Comparison of ENCODE assay signal across 9 cellular contexts in the genomic region with DNA sequence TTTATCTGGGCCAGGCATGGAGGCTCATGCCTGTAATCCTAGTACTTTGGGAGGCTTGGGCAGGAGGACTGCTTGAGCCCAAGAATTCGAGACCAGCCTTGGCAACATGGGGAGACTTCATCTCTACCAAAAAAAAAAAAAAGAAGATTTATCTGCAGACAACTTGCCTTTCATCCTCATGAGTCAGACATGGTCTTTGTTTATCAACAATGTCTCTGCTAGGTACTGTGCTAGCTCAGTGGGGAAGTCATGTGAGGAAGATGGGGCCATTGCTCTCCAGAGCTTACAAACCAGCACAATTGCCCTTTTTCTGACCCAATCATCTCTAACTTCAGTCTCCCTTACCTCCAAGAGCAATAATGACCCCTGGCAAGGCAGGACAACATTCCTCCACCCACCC. TPM values are rescaled to one million over a fixed set of nuclear protein-coding genes. Genes with fewer than 3 reads are reported as not detected.
A peak's percentile ranks its signal among the peaks of the same experiment; 100 is the strongest.
DNase-seq lines count a peak whose midpoint lies in the region; ATAC-seq and TF ChIP-seq lines count a peak whose summit lies in the region.
"Had no signal": no experiment of that assay in that cellular context is flagged by ENCODE, and none has a peak within 500 bp of the region (broad histone marks: within the 10 kb centered on the region; RNA-seq: fewer than 3 reads in every experiment).

No MANE protein-coding gene starts in this region.

- H3K4me1 Mint-ChIP-seq in endodermal cell (peaks cover 20% of the 10 kb centered on the region), osteocyte (ENCODE audit: unreplicated experiment) (peaks cover 26% of the 10 kb centered on the region)

- DNase-seq in PC-3 = peak; percentile 4
- DNase-seq in endodermal cell = no peak
- no peak for DNase-seq in osteocyte (ENCODE audit: extremely low spot score, unreplicated experiment)
- DNase-seq in HK-2 (ENCODE audit: unreplicated experiment) = no peak
- DNase-seq in iPS-NIHi11 (ENCODE audit: low spot score) = no peak
- DNase-seq: activated CD4-positive, alpha-beta T cell treated with anti-CD3 and anti-CD28 coated beads, Interleukin-2, amount 50 U/mL, for 48 hours had no signal

- no peaks in the 10 kb centered on the region for H3K9me3 Mint-ChIP-seq in endodermal cell
- no peaks in the 10 kb centered on the region for H3K9me3 Mint-ChIP-seq in osteocyte (ENCODE audit: unreplicated experiment)

- H3K27ac ChIP-seq in DOHH2 (ENCODE audit: low read depth, low read length) (no peak overlapping the region), PC-3 (ENCODE audit: low read length) (no peak overlapping the region; the same call in 1 of the 2 replicates), endodermal cell (ENCODE audit: low read depth, low read length) (no peak overlapping the region)

- CTCF ChIA-PET in PC-3 (lab: Charles Lee) = no interaction called here

- H3F3A ChIP-seq in DOHH2 (ENCODE audit: control insufficient read depth, insufficient read depth) = no peaks in the 10 kb centered on the region
- H3F3A ChIP-seq in PC-3 (ENCODE audit: low read length, unreplicated experiment) = no peaks in the 10 kb centered on the region

- 91% methylated on average over 1 of the region's 1 CpG; no CpG with 5 or more reads in 1 of the 2 experiments for WGBS in endodermal cell (ENCODE audit: insufficient coverage in 1 of 2, insufficient read length in 1 of 2), 2 experiments

- H3K27ac Mint-ChIP-seq in endodermal cell = no peak overlapping the region
- H3K27ac Mint-ChIP-seq in osteocyte (ENCODE audit: unreplicated experiment) = no peak overlapping the region

- TF ChIP-seq CTCF in DOHH2 (IDR thresholded peaks at IDR 0.05; ENCODE audit: low read depth, low read length, poor library complexity, severe bottlenecking) = no peak
- no peak for TF ChIP-seq CTCF in PC-3 (conservative IDR thresholded peaks at IDR 0.05; ENCODE audit: low read depth, low read length)
- TF ChIP-seq CTCF in endodermal cell (conservative IDR thresholded peaks at IDR 0.05) = no peak
- TF ChIP-seq CTCF in osteocyte (IDR thresholded peaks at IDR 0.05) = no peak

- H3K4me3 ChIP-seq in DOHH2 (ENCODE audit: low read length) (peak overlapping the region; percentile 85), PC-3 (ENCODE audit: low read length) (peak overlapping the region; percentile 97), endodermal cell (ENCODE audit: low read length) (peak overlapping the region; percentile 98)

- H3K9me3 ChIP-seq in DOHH2 (ENCODE audit: control insufficient read depth, insufficient read depth, low read length) (no peaks in the 10 kb centered on the region), PC-3 (ENCODE audit: low read length) (no peaks in the 10 kb centered on the region), endodermal cell (ENCODE audit: control insufficient read depth, low read length) (no peaks in the 10 kb centered on the region)

- no TSS peak for BruUV-seq in PC-3 (replicated peaks; lab: Mats Ljungman, UMichigan)

- H3K9ac ChIP-seq in PC-3 (ENCODE audit: low read length) = no peak overlapping the region
- no peak overlapping the region for H3K9ac ChIP-seq in endodermal cell (ENCODE audit: extremely low read depth, low read length, poor library complexity, severe bottlenecking)

- H3K36me3 ChIP-seq in DOHH2 (ENCODE audit: control insufficient read depth, low read length) (peaks cover 27% of the 10 kb centered on the region), PC-3 (ENCODE audit: low read depth, low read length) (no peaks in the 10 kb centered on the region), endodermal cell (ENCODE audit: control insufficient read depth, insufficient read depth, low read length) (peaks cover 7% of the 10 kb centered on the region)

- H3K27me3 ChIP-seq in DOHH2 (ENCODE audit: control insufficient read depth, low read length) (no peaks in the 10 kb centered on the region), PC-3 (ENCODE audit: low read length) (no peaks in the 10 kb centered on the region), endodermal cell (ENCODE audit: control insufficient read depth, insufficient read depth, low read length, poor library complexity, severe bottlenecking) (no peaks in the 10 kb centered on the region)

- H3K4me1 ChIP-seq in DOHH2 (ENCODE audit: control insufficient read depth, low read length) (peaks cover 18% of the 10 kb centered on the region), PC-3 (ENCODE audit: insufficient read depth, low read length) (peaks cover 12% of the 10 kb centered on the region; the same call in 1 of the 2 replicates), endodermal cell (ENCODE audit: control insufficient read depth, insufficient read depth, low read length) (peaks cover 5% of the 10 kb centered on the region)

- intact Hi-C loops in PC-3 (cut with micrococcal nuclease) = no loop called here

- POLR2A ChIA-PET in PC-3 (lab: Charles Lee; ENCODE audit: unreplicated experiment) = no interaction called here

- H3K4me3 Mint-ChIP-seq in endodermal cell = peak overlapping the region; percentile 94
- peak overlapping the region; percentile 97 for H3K4me3 Mint-ChIP-seq in osteocyte (ENCODE audit: unreplicated experiment)

- H3K79me2 ChIP-seq in DOHH2 (ENCODE audit: control insufficient read depth, low read length) = peaks cover 66% of the 10 kb centered on the region
- H3K79me2 ChIP-seq in PC-3 (ENCODE audit: low read length) = peaks cover 41% of the 10 kb centered on the region

- H3K9me2 ChIP-seq in DOHH2 (replicated peaks; ENCODE audit: control insufficient read depth, low read length) = no peaks in the 10 kb centered on the region
- no peaks in the 10 kb centered on the region for H3K9me2 ChIP-seq in PC-3 (replicated peaks; ENCODE audit: low read length)

- H4K20me1 ChIP-seq in DOHH2 (ENCODE audit: control insufficient read depth, insufficient read depth, low read depth, low read length) (peaks cover 15% of the 10 kb centered on the region), PC-3 (ENCODE audit: low read length) (no peaks in the 10 kb centered on the region)

- peaks cover 2% of the 10 kb centered on the region for H3K27me3 Mint-ChIP-seq in endodermal cell (ENCODE audit: insufficient read depth)
- H3K27me3 Mint-ChIP-seq in osteocyte (ENCODE audit: unreplicated experiment) = no peaks in the 10 kb centered on the region

- H3K36me3 Mint-ChIP-seq in endodermal cell (ENCODE audit: low read depth) = peaks cover 10% of the 10 kb centered on the region
- peaks cover 6% of the 10 kb centered on the region for H3K36me3 Mint-ChIP-seq in osteocyte (ENCODE audit: unreplicated experiment)

- H3K4me2 ChIP-seq in DOHH2 (ENCODE audit: low read length) = peak overlapping the region; percentile 92
- peak overlapping the region; percentile 90 for H3K4me2 ChIP-seq in PC-3 (ENCODE audit: low read length)

- H2AFZ ChIP-seq in PC-3 (ENCODE audit: low read length) = no peak overlapping the region

- ATAC-seq in PC-3 (no peak), HG03442 (IDR thresholded peaks at IDR 0.05; ENCODE audit: unreplicated experiment) (no peak), GM21529 (IDR thresholded peaks at IDR 0.05; ENCODE audit: unreplicated experiment) (no peak)

RNA-seq across cellular contexts. Expression of gene URM1, which starts 1.6 kb away (rescaled TPM):
- 29.1 and 35.7 TPM in 2 replicates for total RNA-seq in PC-3 (2014; rRNA removed)
- 10 to 100 TPM; 51.5 to 60.4 TPM for total RNA-seq in endodermal cell
- 46.9 TPM for polyA plus RNA-seq in endodermal cell (2013, experiment 1 of 2)
- polyA plus RNA-seq in endodermal cell (2013, experiment 2 of 2) = 45.0 TPM
- 57.0 and 62.0 TPM in 2 replicates for total RNA-seq in osteocyte

RNA-seq across cellular contexts. Expression of gene SLC27A4, which starts 32.5 kb away (rescaled TPM):
- 39.1 and 41.1 TPM in 2 replicates for total RNA-seq in PC-3 (2014; rRNA removed)
- total RNA-seq in endodermal cell = 10 to 100 TPM; 22.4 to 25.0 TPM
- 23.8 TPM for polyA plus RNA-seq in endodermal cell (2013, experiment 1 of 2)
- 23.5 TPM for polyA plus RNA-seq in endodermal cell (2013, experiment 2 of 2)
- 39.4 and 41.7 TPM in 2 replicates for total RNA-seq in osteocyte

RNA-seq across cellular contexts. Expression of gene CERCAM, which starts 47.9 kb away (rescaled TPM):
- total RNA-seq in PC-3 (2014; rRNA removed) (19.1 and 23.1 TPM in 2 replicates), endodermal cell (10 to 100 TPM; 18.5 to 26.5 TPM), osteocyte (128 and 132 TPM in 2 replicates)
- 51.5 TPM for polyA plus RNA-seq in endodermal cell (2013, experiment 1 of 2)
- polyA plus RNA-seq in endodermal cell (2013, experiment 2 of 2) = 53.6 TPM

RNA-seq across cellular contexts. Expression of gene COQ4, which starts 50.1 kb away (rescaled TPM):
- total RNA-seq in PC-3 (2014; rRNA removed) (28.1 and 31.3 TPM in 2 replicates), endodermal cell (10 to 100 TPM; 48.1 to 50.7 TPM), osteocyte (38.4 and 39.2 TPM in 2 replicates)
- 41.9 TPM for polyA plus RNA-seq in endodermal cell (2013, experiment 1 of 2)
- 34.3 TPM for polyA plus RNA-seq in endodermal cell (2013, experiment 2 of 2)

RNA-seq across cellular contexts. Expression of gene TRUB2, which starts 50.5 kb away (rescaled TPM):
- total RNA-seq in PC-3 (2014; rRNA removed) (24.9 and 32.2 TPM in 2 replicates), endodermal cell (10 to 100 TPM; 30.6 to 31.8 TPM), osteocyte (27.0 and 27.3 TPM in 2 replicates)
- 18.5 TPM for polyA plus RNA-seq in endodermal cell (2013, experiment 1 of 2)
- 18.1 TPM for polyA plus RNA-seq in endodermal cell (2013, experiment 2 of 2)
